Comparison of ENCODE assay signal across 22 cellular contexts in the genomic region with DNA sequence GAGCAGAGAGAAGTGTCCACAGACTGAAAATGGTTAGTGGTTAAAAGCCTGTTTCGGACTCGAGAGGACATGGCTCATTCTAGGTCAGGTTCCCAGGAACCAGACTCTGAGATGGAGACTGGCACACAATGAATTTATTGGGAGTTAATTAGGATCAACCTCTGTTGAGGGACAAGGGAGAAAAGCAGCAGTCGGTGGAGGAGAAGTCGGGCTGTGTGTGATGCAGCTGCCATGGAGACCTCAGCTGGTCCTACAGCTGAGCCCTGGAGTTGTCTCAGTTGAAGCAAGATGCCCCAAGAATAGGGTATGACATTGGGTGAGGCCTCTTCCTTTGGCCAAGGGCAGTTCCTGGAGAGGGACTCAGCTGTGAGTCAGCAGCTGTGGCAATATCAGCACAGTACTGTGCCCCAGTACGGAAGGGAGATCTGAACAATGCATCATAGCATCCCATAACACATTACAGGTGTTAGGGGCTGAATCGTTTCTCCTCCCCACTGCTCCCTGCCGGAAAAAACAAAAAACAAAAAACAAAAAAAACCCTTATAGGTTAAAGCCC.
A peak's percentile ranks its signal among the peaks of the same experiment; 100 is the strongest.
DNase-seq lines count a peak whose midpoint lies in the region; FAIRE-seq and TF ChIP-seq lines count a peak whose summit lies in the region.
"Had no signal": no experiment of that assay in that cellular context is flagged by ENCODE, and none has a peak within 500 bp of the region (broad histone marks: within the 10 kb centered on the region; RNA-seq: fewer than 3 reads in every experiment).

No MANE protein-coding gene starts in this region.

- H3K27ac ChIP-seq in mammary epithelial cell (ENCODE audit: insufficient read depth, low read depth, low read length), result no peak overlapping the region
- H3K27ac ChIP-seq: left lung, pancreas, sigmoid colon had no signal

- no peaks in the 10 kb centered on the region for H3K79me2 ChIP-seq in mammary epithelial cell (ENCODE audit: insufficient read depth, low read length)

- no peaks in the 10 kb centered on the region for H3K9me3 ChIP-seq in mammary epithelial cell (replicated peaks; ENCODE audit: insufficient read depth, low read length)
- H3K9me3 ChIP-seq: pancreas, sigmoid colon, SK-N-SH had no signal

- intact Hi-C loops in mammary epithelial cell (cut with micrococcal nuclease), result no loop called here

- dilution Hi-C loops in mammary epithelial cell (cut with HindIII; ENCODE audit: low sequenced_read_pairs), result no loop called here

- DNase-seq in EH (ENCODE audit: low read depth) (peak; percentile 11), HTR-8/SVneo (ENCODE audit: insufficient read length, low spot score) (no peak), mammary epithelial cell (peak; percentile 71), myocyte (ENCODE audit: low read depth) (peak; percentile 34), NCI-H2081 (lab: John Stamatoyannopoulos, UW) (no peak), DMS53 (lab: John Stamatoyannopoulos, UW) (no peak), NCI-H2029 treated with DMSO at 0.1 percent for 48 hours (lab: John Stamatoyannopoulos, UW) (no peak)
- DNase-seq: activated B cell treated with CpG ODN at 0.5 μM for 24 hours; activated CD4-positive, alpha-beta T cell treated with anti-CD3 and anti-CD28 coated beads, Interleukin-2, amount 50 U/mL, for 48 hours; activated effector memory CD4-positive, alpha-beta T cell treated with anti-CD3 and anti-CD28 coated beads, Interleukin-2, amount 50 U/mL, for 16 hours; CD4-positive, CD25-positive, alpha-beta regulatory T cell; DMS 273 treated with DMSO at 0.1 percent for 48 hours; effector memory CD4-positive, alpha-beta T cell; GF-D8; left lung; naive thymus-derived CD8-positive, alpha-beta T cell; NCI-H1417; NCI-H510A treated with DMSO at 0.1 percent for 48 hours; pancreas; sigmoid colon; SK-N-SH had no signal

- H3K9ac ChIP-seq in mammary epithelial cell (ENCODE audit: insufficient read depth, low read length), result no peak overlapping the region
- H3K9ac ChIP-seq: SK-N-SH had no signal

- H2AFZ ChIP-seq in mammary epithelial cell (ENCODE audit: low read depth, low read length), result no peak overlapping the region

- no peaks in the 10 kb centered on the region for H3K36me3 ChIP-seq in mammary epithelial cell (ENCODE audit: insufficient read depth, low read length)
- H3K36me3 ChIP-seq: left lung, pancreas, sigmoid colon had no signal

- in situ Hi-C loops in mammary epithelial cell (cut with MboI; ENCODE audit: low sequenced_read_pairs in 2 of 2), result no loop called here

- H3K27me3 ChIP-seq in mammary epithelial cell (ENCODE audit: insufficient read depth, low read length), result no peaks in the 10 kb centered on the region
- H3K27me3 ChIP-seq: left lung, pancreas, sigmoid colon had no signal

- no peak for TF ChIP-seq CTCF in mammary epithelial cell (conservative IDR thresholded peaks at IDR 0.05 in 1 of 2, IDR thresholded peaks at IDR 0.05 in 1 of 2; ENCODE audit: extremely low read depth in 1 of 2, insufficient read depth in 1 of 2, low read depth in 1 of 2, low read length in 2 of 2)

- H3K4me3 ChIP-seq in mammary epithelial cell (replicated peaks in 1 of 3; ENCODE audit: insufficient read depth in 1 of 3, low read depth in 2 of 3, low read length in 3 of 3), result no peak overlapping the region
- H3K4me3 ChIP-seq: left lung, pancreas, sigmoid colon had no signal

- FAIRE-seq in HTR-8/SVneo (lab: Jason Lieb, UNC), result peak; percentile 28
- FAIRE-seq: colon, pancreas had no signal

- no TSS peak for BruUV-seq in mammary epithelial cell (replicated peaks; lab: Mats Ljungman, UMichigan)

- H4K20me1 ChIP-seq in mammary epithelial cell (ENCODE audit: insufficient read depth, low read length), result no peaks in the 10 kb centered on the region

- H3K4me1 ChIP-seq in mammary epithelial cell (ENCODE audit: insufficient read depth, low read length), result peaks cover 30% of the 10 kb centered on the region
- H3K4me1 ChIP-seq: left lung, pancreas, sigmoid colon had no signal

- WGBS in mammary epithelial cell (ENCODE audit: low coverage, missing lambda C conversion rate), result 76% methylated on average over 7 of the region's 7 CpGs

- CTCF ChIA-PET in mammary epithelial cell (lab: Charles Lee; ENCODE audit: low non-redundant PET), result no interaction called here

- H3K4me2 ChIP-seq in mammary epithelial cell (ENCODE audit: insufficient read depth, low read depth, low read length), result no peak overlapping the region
- H3K4me2 ChIP-seq: SK-N-SH had no signal

Comparison
In these comparisons a context has a peak if more than half of its experiments do, and no peak if none do; other contexts are left out.
1. DNase-seq: peak in EH (single experiment), mammary epithelial cell (single experiment) and myocyte (single experiment); none in HTR-8/SVneo (single experiment), NCI-H2081 (0 of 2), DMS53 (single experiment) and NCI-H2029 treated with DMSO at 0.1 percent for 48 hours (single experiment).